1 cellular context compared by ENCODE assay signal in the genomic region with DNA sequence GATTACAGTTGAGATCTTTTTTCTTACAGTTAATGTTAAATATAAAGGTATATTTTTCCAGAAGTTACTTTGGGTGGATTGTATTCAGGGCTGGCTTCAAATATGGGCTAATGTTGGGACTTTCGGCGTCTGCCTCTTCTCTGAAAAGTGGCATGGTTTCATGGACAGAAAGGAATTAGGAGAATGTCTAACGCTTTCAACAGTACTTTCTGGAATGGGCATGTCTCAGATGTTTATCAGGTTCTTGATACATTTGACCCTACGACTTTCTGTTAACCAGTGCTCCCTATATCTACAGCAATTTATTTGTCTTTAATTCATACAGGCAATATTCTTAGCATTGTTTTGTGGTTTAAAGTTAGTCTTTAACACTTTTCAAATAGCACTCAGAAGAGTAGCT.
TF ChIP-seq lines count a peak whose summit lies in the region.

No MANE protein-coding gene starts in this region.

TF ChIP-seq in IMR-90, 13 proteins besides CTCF, POLR2A, EP300 and RAD21 (continued from another document):
- TF ChIP-seq, protein P1, sequence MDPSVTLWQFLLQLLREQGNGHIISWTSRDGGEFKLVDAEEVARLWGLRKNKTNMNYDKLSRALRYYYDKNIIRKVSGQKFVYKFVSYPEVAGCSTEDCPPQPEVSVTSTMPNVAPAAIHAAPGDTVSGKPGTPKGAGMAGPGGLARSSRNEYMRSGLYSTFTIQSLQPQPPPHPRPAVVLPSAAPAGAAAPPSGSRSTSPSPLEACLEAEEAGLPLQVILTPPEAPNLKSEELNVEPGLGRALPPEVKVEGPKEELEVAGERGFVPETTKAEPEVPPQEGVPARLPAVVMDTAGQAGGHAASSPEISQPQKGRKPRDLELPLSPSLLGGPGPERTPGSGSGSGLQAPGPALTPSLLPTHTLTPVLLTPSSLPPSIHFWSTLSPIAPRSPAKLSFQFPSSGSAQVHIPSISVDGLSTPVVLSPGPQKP (IDR thresholded peaks at IDR 0.05; ENCODE audit: borderline replicate concordance, low read depth, low read length), result no peak
- TF ChIP-seq MAFK (IDR thresholded peaks at IDR 0.05; ENCODE audit: low read depth, low read length) (no peak), CHD1 (IDR thresholded peaks at IDR 0.05; ENCODE audit: low read depth, low read length) (no peak), SMC3 (IDR thresholded peaks at IDR 0.05; ENCODE audit: low read depth, low read length) (no peak)
